ENCODE assay signal across 12 cellular contexts in genomic region chr2:86224645-86225355, GRCh38. TPM values are rescaled to one million over a fixed set of nuclear protein-coding genes. Genes with fewer than 3 reads are reported as not detected.
A peak's percentile ranks its signal among the peaks of the same experiment; 100 is the strongest.
DNase-seq lines count a peak whose midpoint lies in the region; ATAC-seq and TF ChIP-seq lines count a peak whose summit lies in the region.
"Had no signal": no experiment of that assay in that cellular context is flagged by ENCODE, and none has a peak within 500 bp of the region (broad histone marks: within the 10 kb centered on the region; RNA-seq: fewer than 3 reads in every experiment).

No MANE protein-coding gene starts in this region.

- no peak overlapping the region for H2BK12ac ChIP-seq in mesenchymal stem cell (ENCODE audit: low read length in 2 of 2)

- H3K27me3 Mint-ChIP-seq in activated CD8-positive, alpha-beta T cell treated with anti-CD3 and anti-CD28 coated beads, Interleukin-2, amount 10 ng/mL, durations not matched to agents 7 days and 5 days (ENCODE audit: low read depth) = no peaks in the 10 kb centered on the region
- H3K27me3 Mint-ChIP-seq in activated CD8-positive, alpha-beta T cell treated with anti-CD3 and anti-CD28 coated beads for 36 hours = no peaks in the 10 kb centered on the region
- H3K27me3 Mint-ChIP-seq in activated naive CD8-positive, alpha-beta T cell treated with anti-CD3 and anti-CD28 coated beads, Interleukin-2, amount 10 ng/mL, durations not matched to agents 7 days and 5 days = peaks cover 4% of the 10 kb centered on the region
- H3K27me3 Mint-ChIP-seq: progenitor cell of endocrine pancreas had no signal

- POLR2A ChIA-PET in activated CD8-positive, alpha-beta T cell treated with anti-CD3 and anti-CD28 coated beads, Interleukin-2, amount 10 ng/mL, durations not matched to agents 7 days and 5 days (lab: Charles Lee) = interaction anchor here (1.0 to 2.3 kb wide), 2 partner anchors 25 to 217 kb away, joined by 3 to 9 read pairs; partner anchors contain the start of genes KDM3A and MRPL35
- POLR2A ChIA-PET in activated CD8-positive, alpha-beta T cell treated with anti-CD3 and anti-CD28 coated beads for 36 hours (lab: Charles Lee) = interaction anchor here (0.7 to 2.0 kb wide), 2 partner anchors 9 to 25 kb away, joined by 4 to 5 read pairs; partner anchors contain the start of gene MRPL35
- POLR2A ChIA-PET in activated naive CD8-positive, alpha-beta T cell treated with anti-CD3 and anti-CD28 coated beads, Interleukin-2, amount 10 ng/mL, durations not matched to agents 7 days and 5 days (lab: Charles Lee) = interaction anchor here (1.8 kb wide), 1 partner anchor 217 kb away, joined by 14 read pairs; the partner anchor contains the start of gene KDM3A

- H3K4me2 ChIP-seq in mesenchymal stem cell (ENCODE audit: low read length, poor library complexity, severe bottlenecking) = no peak overlapping the region

- no peak overlapping the region for H4K91ac ChIP-seq in mesenchymal stem cell (ENCODE audit: low read length)

- no peak overlapping the region for H3K18ac ChIP-seq in mesenchymal stem cell (ENCODE audit: low read depth in 1 of 2, low read length in 2 of 2)

- H3K9ac ChIP-seq in mesenchymal stem cell (ENCODE audit: low read length) = peak overlapping the region; percentile 42

- H3K14ac ChIP-seq in mesenchymal stem cell (ENCODE audit: low read length in 2 of 2) = peak overlapping the region in 1 of 2 experiments; percentile 66

- H3K4me1 Mint-ChIP-seq in activated CD8-positive, alpha-beta T cell treated with anti-CD3 and anti-CD28 coated beads, Interleukin-2, amount 10 ng/mL, durations not matched to agents 7 days and 5 days (ENCODE audit: low read depth) = peaks cover 23% of the 10 kb centered on the region
- H3K4me1 Mint-ChIP-seq in activated CD8-positive, alpha-beta T cell treated with anti-CD3 and anti-CD28 coated beads for 36 hours (ENCODE audit: low read depth) = peaks cover 11% of the 10 kb centered on the region
- H3K4me1 Mint-ChIP-seq in activated naive CD8-positive, alpha-beta T cell treated with anti-CD3 and anti-CD28 coated beads, Interleukin-2, amount 10 ng/mL, durations not matched to agents 7 days and 5 days = peaks cover 17% of the 10 kb centered on the region

- no peak overlapping the region for H4K8ac ChIP-seq in mesenchymal stem cell (ENCODE audit: low read length)

- H2AK5ac ChIP-seq in mesenchymal stem cell (ENCODE audit: low read length, severe bottlenecking) = no peak overlapping the region

- peak overlapping the region; percentile 87 for H3K27ac Mint-ChIP-seq in activated CD8-positive, alpha-beta T cell treated with anti-CD3 and anti-CD28 coated beads, Interleukin-2, amount 10 ng/mL, durations not matched to agents 7 days and 5 days
- no peak overlapping the region for H3K27ac Mint-ChIP-seq in activated CD8-positive, alpha-beta T cell treated with anti-CD3 and anti-CD28 coated beads for 36 hours
- peak overlapping the region; percentile 94 for H3K27ac Mint-ChIP-seq in activated naive CD8-positive, alpha-beta T cell treated with anti-CD3 and anti-CD28 coated beads, Interleukin-2, amount 10 ng/mL, durations not matched to agents 7 days and 5 days
- H3K27ac Mint-ChIP-seq: progenitor cell of endocrine pancreas had no signal

- no peak overlapping the region for H2AFZ ChIP-seq in mesenchymal stem cell (ENCODE audit: low read depth, low read length)

- no peaks in the 10 kb centered on the region for H3K27me3 ChIP-seq in mesenchymal stem cell (ENCODE audit: control insufficient read depth in 1 of 2, insufficient read depth in 1 of 2, low read length in 2 of 2)

- H2BK120ac ChIP-seq in mesenchymal stem cell (ENCODE audit: low read depth, low read length) = no peak overlapping the region

- no peak overlapping the region for H3K4ac ChIP-seq in mesenchymal stem cell (ENCODE audit: low read depth in 1 of 2, low read length in 2 of 2)

- TF ChIP-seq CTCF in activated CD8-positive, alpha-beta T cell treated with anti-CD3 and anti-CD28 coated beads for 36 hours (IDR thresholded peaks at IDR 0.05) = no peak

- no peak overlapping the region for H2BK5ac ChIP-seq in mesenchymal stem cell (ENCODE audit: low read depth, low read length, poor library complexity, severe bottlenecking)

- H3K36me3 Mint-ChIP-seq in activated CD8-positive, alpha-beta T cell treated with anti-CD3 and anti-CD28 coated beads, Interleukin-2, amount 10 ng/mL, durations not matched to agents 7 days and 5 days (ENCODE audit: low read depth) = no peaks in the 10 kb centered on the region
- no peaks in the 10 kb centered on the region for H3K36me3 Mint-ChIP-seq in activated CD8-positive, alpha-beta T cell treated with anti-CD3 and anti-CD28 coated beads for 36 hours (ENCODE audit: low read depth)
- no peaks in the 10 kb centered on the region for H3K36me3 Mint-ChIP-seq in activated naive CD8-positive, alpha-beta T cell treated with anti-CD3 and anti-CD28 coated beads, Interleukin-2, amount 10 ng/mL, durations not matched to agents 7 days and 5 days

- no peak overlapping the region for H3K23ac ChIP-seq in mesenchymal stem cell (ENCODE audit: low read length in 2 of 2)

- H3K4me1 ChIP-seq in mesenchymal stem cell (ENCODE audit: control insufficient read depth, insufficient read depth, low read depth, low read length) = peaks cover 6% of the 10 kb centered on the region

- H3K4me3 ChIP-seq in mesenchymal stem cell (ENCODE audit: insufficient read depth in 1 of 2, low read depth in 1 of 2, low read length in 2 of 2) = peak overlapping the region in 1 of 2 experiments; percentile 1
- H3K4me3 ChIP-seq: SK-N-MC had no signal

- no peaks in the 10 kb centered on the region for H3K9me3 ChIP-seq in mesenchymal stem cell (ENCODE audit: control insufficient read depth, low read length)

- DNase-seq in activated CD8-positive, alpha-beta T cell treated with anti-CD3 and anti-CD28 coated beads, Interleukin-2, amount 10 ng/mL, durations not matched to agents 7 days and 5 days = no peak
- no peak for DNase-seq in activated CD8-positive, alpha-beta T cell treated with anti-CD3 and anti-CD28 coated beads for 36 hours
- no peak for DNase-seq in activated naive CD8-positive, alpha-beta T cell treated with anti-CD3 and anti-CD28 coated beads, Interleukin-2, amount 10 ng/mL, durations not matched to agents 7 days and 5 days
- DNase-seq in mesenchymal stem cell (no peak), amniotic stem cell (lab: John Stamatoyannopoulos, UW) (no peak), NCI-H2227 (lab: John Stamatoyannopoulos, UW; ENCODE audit: unreplicated experiment) (no peak), NCI-H2107 (lab: John Stamatoyannopoulos, UW) (no peak)
- DNase-seq: islet precursor cell, NCI-H446 had no signal

- H3K4me3 Mint-ChIP-seq in activated CD8-positive, alpha-beta T cell treated with anti-CD3 and anti-CD28 coated beads, Interleukin-2, amount 10 ng/mL, durations not matched to agents 7 days and 5 days = no peak overlapping the region
- H3K4me3 Mint-ChIP-seq in activated CD8-positive, alpha-beta T cell treated with anti-CD3 and anti-CD28 coated beads for 36 hours = no peak overlapping the region
- H3K4me3 Mint-ChIP-seq in activated naive CD8-positive, alpha-beta T cell treated with anti-CD3 and anti-CD28 coated beads, Interleukin-2, amount 10 ng/mL, durations not matched to agents 7 days and 5 days = no peak overlapping the region

- no peaks in the 10 kb centered on the region for H3K36me3 ChIP-seq in mesenchymal stem cell (ENCODE audit: control insufficient read depth in 1 of 2, insufficient read depth in 2 of 2, low read depth in 1 of 2, low read length in 2 of 2)

- no peak for ATAC-seq in activated CD8-positive, alpha-beta T cell treated with anti-CD3 and anti-CD28 coated beads, Interleukin-2, amount 10 ng/mL, durations not matched to agents 7 days and 5 days
- no peak for ATAC-seq in activated CD8-positive, alpha-beta T cell treated with anti-CD3 and anti-CD28 coated beads for 36 hours
- no peak for ATAC-seq in activated naive CD8-positive, alpha-beta T cell treated with anti-CD3 and anti-CD28 coated beads, Interleukin-2, amount 10 ng/mL, durations not matched to agents 7 days and 5 days (ENCODE audit: low read depth)

- no peaks in the 10 kb centered on the region for H3K9me3 Mint-ChIP-seq in activated CD8-positive, alpha-beta T cell treated with anti-CD3 and anti-CD28 coated beads, Interleukin-2, amount 10 ng/mL, durations not matched to agents 7 days and 5 days (ENCODE audit: insufficient read depth)
- no peaks in the 10 kb centered on the region for H3K9me3 Mint-ChIP-seq in activated CD8-positive, alpha-beta T cell treated with anti-CD3 and anti-CD28 coated beads for 36 hours
- H3K9me3 Mint-ChIP-seq in activated naive CD8-positive, alpha-beta T cell treated with anti-CD3 and anti-CD28 coated beads, Interleukin-2, amount 10 ng/mL, durations not matched to agents 7 days and 5 days = no peaks in the 10 kb centered on the region

- H2BK15ac ChIP-seq in mesenchymal stem cell (ENCODE audit: low read depth, poor library complexity, severe bottlenecking) = no peak overlapping the region

- intact Hi-C loops in activated CD8-positive, alpha-beta T cell treated with anti-CD3 and anti-CD28 coated beads for 36 hours (cut with micrococcal nuclease) = loop anchor here (5.0 kb wide), 1 partner anchor 143 kb away; no protein-coding TSS in a partner anchor

- CTCF ChIA-PET in activated CD8-positive, alpha-beta T cell treated with anti-CD3 and anti-CD28 coated beads, Interleukin-2, amount 10 ng/mL, durations not matched to agents 7 days and 5 days (lab: Charles Lee) = interaction anchor here (0.7 to 1.6 kb wide), 6 partner anchors 9 to 148 kb away, joined by 3 to 9 read pairs (median 3); partner anchors contain the start of gene MRPL35
- CTCF ChIA-PET in activated CD8-positive, alpha-beta T cell treated with anti-CD3 and anti-CD28 coated beads for 36 hours (lab: Charles Lee) = interaction anchor here (0.9 kb wide), 1 partner anchor 218 kb away, joined by 3 read pairs; no protein-coding TSS in a partner anchor

- H3K79me1 ChIP-seq in mesenchymal stem cell (replicated peaks; ENCODE audit: low read length, poor library complexity, severe bottlenecking) = no peaks in the 10 kb centered on the region

- H3K27ac ChIP-seq in mesenchymal stem cell (ENCODE audit: low read length, poor library complexity, severe bottlenecking) (no peak overlapping the region), temporal lobe (ENCODE audit: low read depth, low read length) (peak overlapping the region; percentile 83)
- H3K27ac ChIP-seq: SK-N-MC had no signal

- 84% methylated on average over 9 of the region's 9 CpGs for WGBS in mesenchymal stem cell

RNA-seq across cellular contexts. Expression of gene MRPL35, which starts 25.5 kb away (rescaled TPM):
- 10 to 100 TPM; 55.7 to 58.4 TPM for total RNA-seq in activated CD8-positive, alpha-beta T cell treated with anti-CD3 and anti-CD28 coated beads, Interleukin-2, amount 10 ng/mL, durations not matched to agents 7 days and 5 days
- 10 to 100 TPM; 86.8 to 87.0 TPM for total RNA-seq in activated CD8-positive, alpha-beta T cell treated with anti-CD3 and anti-CD28 coated beads for 36 hours
- 10 to 100 TPM; 38.5 to 39.7 TPM for total RNA-seq in activated naive CD8-positive, alpha-beta T cell treated with anti-CD3 and anti-CD28 coated beads, Interleukin-2, amount 10 ng/mL, durations not matched to agents 7 days and 5 days
- 35.3 TPM for polyA plus RNA-seq in mesenchymal stem cell (2013, experiment 1 of 2)
- polyA plus RNA-seq in mesenchymal stem cell (2013, experiment 2 of 2) = 39.0 TPM
- total RNA-seq in temporal lobe = 36.6 TPM

RNA-seq across cellular contexts. Expression of gene IMMT, which starts 29.5 kb away (rescaled TPM):
- total RNA-seq in activated CD8-positive, alpha-beta T cell treated with anti-CD3 and anti-CD28 coated beads, Interleukin-2, amount 10 ng/mL, durations not matched to agents 7 days and 5 days = 100 to 1,000 TPM; 126 to 132 TPM
- total RNA-seq in activated CD8-positive, alpha-beta T cell treated with anti-CD3 and anti-CD28 coated beads for 36 hours = 100 to 1,000 TPM; 143 to 144 TPM
- 100 to 1,000 TPM; 121 to 122 TPM for total RNA-seq in activated naive CD8-positive, alpha-beta T cell treated with anti-CD3 and anti-CD28 coated beads, Interleukin-2, amount 10 ng/mL, durations not matched to agents 7 days and 5 days
- 77.0 TPM for polyA plus RNA-seq in mesenchymal stem cell (2013, experiment 1 of 2)
- 76.1 TPM for polyA plus RNA-seq in mesenchymal stem cell (2013, experiment 2 of 2)
- 41.3 TPM for total RNA-seq in temporal lobe
